14 cellular contexts compared by ENCODE assay signal in the genomic region with DNA sequence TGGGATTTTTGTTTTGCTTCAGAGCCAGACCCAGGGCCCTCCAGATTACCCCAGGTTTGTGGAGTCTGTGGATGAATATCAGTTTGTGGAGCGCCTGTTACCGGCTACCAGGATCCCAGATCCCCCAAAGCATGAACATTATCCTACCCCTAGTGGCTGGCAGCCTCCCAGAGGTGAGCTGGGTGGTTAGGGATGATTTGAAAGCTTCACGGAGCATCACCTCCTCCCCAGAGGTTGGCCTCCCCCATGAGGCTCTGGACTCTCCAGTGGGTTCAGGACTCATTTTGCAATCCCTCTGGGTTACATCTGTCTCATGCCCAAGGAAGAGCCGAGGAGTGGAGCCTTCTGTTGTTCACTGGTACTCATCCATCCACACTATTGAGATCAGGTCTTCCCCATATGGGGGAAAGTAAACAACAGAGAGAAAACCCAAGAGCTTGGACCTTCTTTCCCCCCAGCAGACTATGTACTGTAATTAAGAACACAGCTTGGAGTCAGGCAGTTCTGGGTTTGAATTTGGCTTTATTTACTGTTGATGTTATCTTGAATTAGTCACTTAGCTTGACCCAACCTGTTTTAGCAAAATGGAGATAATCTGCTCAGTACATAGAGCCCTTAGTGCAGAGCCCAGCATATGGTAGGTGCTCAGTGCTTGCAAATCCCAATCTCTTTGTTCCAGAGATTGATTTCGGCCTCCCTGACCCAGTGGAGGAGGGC. TPM values are rescaled to one million over a fixed set of nuclear protein-coding genes. Genes with fewer than 3 reads are reported as not detected.
A peak's percentile ranks its signal among the peaks of the same experiment; 100 is the strongest.
DNase-seq lines count a peak whose midpoint lies in the region; ATAC-seq and TF ChIP-seq lines count a peak whose summit lies in the region.
"Had no signal": no experiment of that assay in that cellular context is flagged by ENCODE, and none has a peak within 500 bp of the region (broad histone marks: within the 10 kb centered on the region; RNA-seq: fewer than 3 reads in every experiment).

No MANE protein-coding gene starts in this region.

- no peaks in the 10 kb centered on the region for H3K9me3 Mint-ChIP-seq in activated naive CD4-positive, alpha-beta T cell treated with anti-CD3 and anti-CD28 coated beads, Interleukin-2, amount 10 ng/mL, durations not matched to agents 7 days and 5 days
- H3K9me3 Mint-ChIP-seq in endothelial cell (ENCODE audit: unreplicated experiment), result no peaks in the 10 kb centered on the region
- H3K9me3 Mint-ChIP-seq in stimulated activated naive CD8-positive, alpha-beta T cell treated with anti-CD3 and anti-CD28 coated beads, Interleukin-15, amount 100 ng/mL, for 72 hours, result no peaks in the 10 kb centered on the region

- no peaks in the 10 kb centered on the region for H3K27me3 Mint-ChIP-seq in activated naive CD4-positive, alpha-beta T cell treated with anti-CD3 and anti-CD28 coated beads, Interleukin-2, amount 10 ng/mL, durations not matched to agents 7 days and 5 days
- H3K27me3 Mint-ChIP-seq in T-helper 17 cell (no peaks in the 10 kb centered on the region), endothelial cell (ENCODE audit: unreplicated experiment) (peaks cover 7% of the 10 kb centered on the region)
- H3K27me3 Mint-ChIP-seq in stimulated activated naive CD8-positive, alpha-beta T cell treated with anti-CD3 and anti-CD28 coated beads, Interleukin-15, amount 100 ng/mL, for 72 hours, result no peaks in the 10 kb centered on the region

- H3F3A ChIP-seq in smooth muscle cell (ENCODE audit: low read depth), result peaks cover 34% of the 10 kb centered on the region

- no peak overlapping the region for H2AFZ ChIP-seq in smooth muscle cell (ENCODE audit: low read depth)

- H3K4me3 ChIP-seq in left ventricle myocardium inferior (no peak overlapping the region), smooth muscle cell (no peak overlapping the region)
- H3K4me3 ChIP-seq: vagina had no signal

- no peak overlapping the region for H3K4me3 Mint-ChIP-seq in activated naive CD4-positive, alpha-beta T cell treated with anti-CD3 and anti-CD28 coated beads, Interleukin-2, amount 10 ng/mL, durations not matched to agents 7 days and 5 days
- peak overlapping the region; percentile 59 for H3K4me3 Mint-ChIP-seq in T-helper 17 cell
- peak overlapping the region; percentile 8 for H3K4me3 Mint-ChIP-seq in endothelial cell (ENCODE audit: unreplicated experiment)
- H3K4me3 Mint-ChIP-seq in stimulated activated naive CD8-positive, alpha-beta T cell treated with anti-CD3 and anti-CD28 coated beads, Interleukin-15, amount 100 ng/mL, for 72 hours, result peak overlapping the region; percentile 32 to 54

- H3K27ac ChIP-seq in left ventricle myocardium inferior (replicated peaks) (no peak overlapping the region), smooth muscle cell (ENCODE audit: low read depth) (no peak overlapping the region)
- H3K27ac ChIP-seq: HL-60, vagina had no signal

- WGBS in smooth muscle cell (ENCODE audit: low lambda C conversion rate), result over 99% methylated on average over 5 of the region's 5 CpGs

- peak overlapping the region; percentile 14 for H3K27ac Mint-ChIP-seq in activated naive CD4-positive, alpha-beta T cell treated with anti-CD3 and anti-CD28 coated beads, Interleukin-2, amount 10 ng/mL, durations not matched to agents 7 days and 5 days
- peak overlapping the region; percentile 39 for H3K27ac Mint-ChIP-seq in T-helper 17 cell
- H3K27ac Mint-ChIP-seq in endothelial cell (ENCODE audit: unreplicated experiment), result no peak overlapping the region
- peak overlapping the region in 1 of 2 donors; percentile 78 for H3K27ac Mint-ChIP-seq in stimulated activated naive CD8-positive, alpha-beta T cell treated with anti-CD3 and anti-CD28 coated beads, Interleukin-15, amount 100 ng/mL, for 72 hours

- no peak for DNase-seq in activated naive CD4-positive, alpha-beta T cell treated with anti-CD3 and anti-CD28 coated beads, Interleukin-2, amount 10 ng/mL, durations not matched to agents 7 days and 5 days
- DNase-seq in activated naive CD4-positive, alpha-beta T cell treated with Interleukin-2 at 50 U/mL for 16 hours, result no peak
- DNase-seq in T-helper 17 cell (no peak), endothelial cell (ENCODE audit: low spot score) (no peak), left ventricle myocardium inferior (no peak), DMS 273 treated with DMSO at 0.1 percent for 48 hours (lab: John Stamatoyannopoulos, UW) (no peak), smooth muscle cell (lab: John Stamatoyannopoulos, UW; ENCODE audit: unreplicated experiment) (no peak)
- DNase-seq in stimulated activated naive CD8-positive, alpha-beta T cell treated with anti-CD3 and anti-CD28 coated beads, Interleukin-15, amount 100 ng/mL, for 72 hours, result no peak
- DNase-seq: Kasumi-1, NCI-H187, NCI-H526 treated with DMSO at 0.1 percent for 48 hours, retina had no signal

- peaks cover 37% of the 10 kb centered on the region for H3K4me1 ChIP-seq in left ventricle myocardium inferior
- peaks cover 11% of the 10 kb centered on the region for H3K4me1 ChIP-seq in smooth muscle cell (ENCODE audit: low read depth)

- intact Hi-C loops in left ventricle myocardium inferior (cut with micrococcal nuclease), result no loop called here

- peaks cover 54% of the 10 kb centered on the region for H3K36me3 Mint-ChIP-seq in activated naive CD4-positive, alpha-beta T cell treated with anti-CD3 and anti-CD28 coated beads, Interleukin-2, amount 10 ng/mL, durations not matched to agents 7 days and 5 days
- H3K36me3 Mint-ChIP-seq in T-helper 17 cell (ENCODE audit: low read depth), result peaks cover 12% of the 10 kb centered on the region
- H3K36me3 Mint-ChIP-seq in endothelial cell (ENCODE audit: low read depth, unreplicated experiment), result peaks cover 27% of the 10 kb centered on the region

- no peak for TF ChIP-seq CTCF in endothelial cell (IDR thresholded peaks at IDR 0.05; ENCODE audit: unreplicated experiment)
- no peak for TF ChIP-seq CTCF in left ventricle myocardium inferior (IDR thresholded peaks at IDR 0.05; ENCODE audit: borderline replicate concordance)
- no peak for TF ChIP-seq CTCF in smooth muscle cell (IDR thresholded peaks at IDR 0.05; ENCODE audit: borderline replicate concordance, insufficient read depth, poor library complexity, severe bottlenecking)

- peaks cover 46% of the 10 kb centered on the region for H3K79me2 ChIP-seq in smooth muscle cell (ENCODE audit: low read depth)

- ATAC-seq in T-helper 17 cell, result no peak
- ATAC-seq in stimulated activated naive CD8-positive, alpha-beta T cell treated with anti-CD3 and anti-CD28 coated beads, Interleukin-15, amount 100 ng/mL, for 72 hours, result no peak

- CTCF ChIA-PET in activated naive CD4-positive, alpha-beta T cell treated with anti-CD3 and anti-CD28 coated beads, Interleukin-2, amount 10 ng/mL, durations not matched to agents 7 days and 5 days (lab: Charles Lee), result interaction anchor here (1.1 kb wide), 1 partner anchor 13 kb away, joined by 3 read pairs; no protein-coding TSS in a partner anchor

- no peaks in the 10 kb centered on the region for H3K9me3 ChIP-seq in T-helper 17 cell (ENCODE audit: control insufficient read depth, low read length, poor library complexity, severe bottlenecking)
- no peaks in the 10 kb centered on the region for H3K9me3 ChIP-seq in left ventricle myocardium inferior (replicated peaks)
- no peaks in the 10 kb centered on the region for H3K9me3 ChIP-seq in smooth muscle cell (replicated peaks; ENCODE audit: low read depth)
- H3K9me3 ChIP-seq: vagina had no signal

- peaks cover 4% of the 10 kb centered on the region for H4K20me1 ChIP-seq in smooth muscle cell (ENCODE audit: low read depth)

- H3K4me1 Mint-ChIP-seq in activated naive CD4-positive, alpha-beta T cell treated with anti-CD3 and anti-CD28 coated beads, Interleukin-2, amount 10 ng/mL, durations not matched to agents 7 days and 5 days, result peaks cover 39% of the 10 kb centered on the region
- H3K4me1 Mint-ChIP-seq in T-helper 17 cell (peaks cover 17% of the 10 kb centered on the region), endothelial cell (ENCODE audit: unreplicated experiment) (peaks cover 14% of the 10 kb centered on the region)
- H3K4me1 Mint-ChIP-seq in stimulated activated naive CD8-positive, alpha-beta T cell treated with anti-CD3 and anti-CD28 coated beads, Interleukin-15, amount 100 ng/mL, for 72 hours, result peaks cover 57% of the 10 kb centered on the region

- H3K9ac ChIP-seq in smooth muscle cell (ENCODE audit: low read depth), result no peak overlapping the region

- H3K27me3 ChIP-seq in left ventricle myocardium inferior (ENCODE audit: low read depth) (no peaks in the 10 kb centered on the region), smooth muscle cell (ENCODE audit: low read depth) (no peaks in the 10 kb centered on the region)
- H3K27me3 ChIP-seq: vagina had no signal

- H3K4me2 ChIP-seq in smooth muscle cell, result no peak overlapping the region

- H3K36me3 ChIP-seq in left ventricle myocardium inferior, result peaks cover 73% of the 10 kb centered on the region
- H3K36me3 ChIP-seq in smooth muscle cell (ENCODE audit: low read depth), result no peaks in the 10 kb centered on the region

RNA-seq across cellular contexts. Expression of a gene that starts 2.5 kb away (rescaled TPM):
- total RNA-seq in T-helper 17 cell, result 10 to 100 TPM; 42.8 to 44.8 TPM
- 40.2 TPM for total RNA-seq in endothelial cell (ENCODE audit: unreplicated experiment)
- 32.1 TPM for total RNA-seq in left ventricle myocardium inferior
- total RNA-seq in smooth muscle cell, result 28.2 and 43.0 TPM in 2 replicates
- polyA plus RNA-seq in smooth muscle cell, result 53.2 and 55.4 TPM in 2 replicates

RNA-seq across cellular contexts. Expression of a gene that starts 2.7 kb away (rescaled TPM):
- total RNA-seq in T-helper 17 cell (1,000 to 10,000 TPM; 1,401 to 1,408 TPM), endothelial cell (ENCODE audit: unreplicated experiment) (998 TPM), left ventricle myocardium inferior (629 TPM), smooth muscle cell (373 and 509 TPM in 2 replicates)
- 537 and 578 TPM in 2 replicates for polyA plus RNA-seq in smooth muscle cell

RNA-seq across cellular contexts. Expression of a gene that starts 7.1 kb away (rescaled TPM):
- 1 to 10 TPM; 7.5 to 8.7 TPM for total RNA-seq in T-helper 17 cell
- total RNA-seq in endothelial cell (ENCODE audit: unreplicated experiment), result 6.0 TPM
- total RNA-seq in left ventricle myocardium inferior, result 6.1 TPM
- total RNA-seq in smooth muscle cell, result 9.1 and 13.8 TPM in 2 replicates
- 14.5 and 19.5 TPM in 2 replicates for polyA plus RNA-seq in smooth muscle cell

RNA-seq across cellular contexts. Expression of a gene that starts 9.7 kb away (rescaled TPM):
- total RNA-seq in T-helper 17 cell, result 10 to 100 TPM; 80.6 to 81.1 TPM
- total RNA-seq in endothelial cell (ENCODE audit: unreplicated experiment), result 32.2 TPM
- 25.6 TPM for total RNA-seq in left ventricle myocardium inferior
- 39.9 and 52.0 TPM in 2 replicates for total RNA-seq in smooth muscle cell
- 30.0 and 32.0 TPM in 2 replicates for polyA plus RNA-seq in smooth muscle cell

RNA-seq across cellular contexts. Expression of a gene that starts 13.0 kb away (rescaled TPM):
- total RNA-seq in T-helper 17 cell, result 10 to 100 TPM; 15.2 to 18.5 TPM
- total RNA-seq in endothelial cell (ENCODE audit: unreplicated experiment), result 35.6 TPM
- 56.7 TPM for total RNA-seq in left ventricle myocardium inferior
- total RNA-seq in smooth muscle cell, result 16.8 and 26.9 TPM in 2 replicates
- 17.4 and 43.1 TPM in 2 replicates for polyA plus RNA-seq in smooth muscle cell
